In the genomic region with DNA sequence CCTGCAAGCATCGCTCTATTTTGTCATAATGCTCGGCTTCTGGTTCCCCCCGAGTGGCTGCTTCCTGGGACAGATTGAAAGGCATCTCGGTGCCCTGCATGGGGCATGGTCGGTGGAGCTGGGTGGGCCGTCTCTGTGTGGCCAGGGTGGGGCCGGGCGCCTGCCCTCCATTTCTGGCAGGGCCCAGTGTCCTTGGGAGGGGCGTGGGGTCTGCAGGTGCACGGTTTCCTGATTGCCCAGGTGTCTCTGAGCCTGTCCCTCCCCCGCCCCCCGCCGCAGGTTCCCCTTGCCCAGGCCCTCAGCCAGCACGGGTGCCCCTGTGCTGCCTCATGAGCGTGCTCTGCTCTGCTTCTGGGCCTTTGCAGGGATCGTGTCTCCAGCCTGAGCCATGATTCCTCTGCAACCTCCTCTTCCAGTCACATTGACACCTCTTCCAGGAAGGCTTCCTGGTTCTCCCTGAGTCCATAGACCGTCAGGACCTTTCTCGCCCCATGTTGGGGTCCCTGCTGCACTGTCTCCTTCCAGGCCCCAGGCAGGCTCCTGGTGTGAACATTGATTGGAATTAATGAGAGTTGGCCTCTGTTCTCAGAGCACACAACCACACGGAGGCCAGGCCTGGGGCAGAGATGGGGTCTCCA, we compare ENCODE assay signal across 1 cellular context.
TF ChIP-seq lines count a peak whose summit lies in the region.

No MANE protein-coding gene starts in this region.

TF ChIP-seq in K562, 482 proteins besides CTCF, POLR2A, EP300 and RAD21:
- TF ChIP-seq NFIX (CRISPR knock-in tag; IDR thresholded peaks at IDR 0.05; ENCODE audit: low read depth) (no peak), ZFP36 (IDR thresholded peaks at IDR 0.05; ENCODE audit: low read depth, low read length, partially characterized antibody) (peak; percentile 94)
